ENCODE assay signal across 21 cellular contexts in the genomic region with DNA sequence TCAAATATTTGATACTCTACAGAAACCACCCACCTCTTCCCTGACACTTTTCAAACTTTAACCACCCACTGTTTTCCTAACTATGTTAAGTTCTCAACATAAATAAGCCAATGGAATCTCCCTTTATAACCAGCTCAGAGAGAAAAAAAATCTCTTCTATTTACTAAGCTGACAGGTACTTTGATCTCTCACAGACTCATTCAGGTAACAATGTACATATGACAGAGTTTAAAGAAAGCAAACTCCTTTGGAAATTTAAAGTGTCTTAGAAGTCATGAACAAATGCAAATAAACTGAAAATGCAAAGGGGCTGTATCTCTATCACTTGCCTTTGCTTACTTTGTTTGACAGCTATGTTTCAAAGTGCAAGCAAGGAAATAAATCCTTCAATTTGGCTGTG.
A peak's percentile ranks its signal among the peaks of the same experiment; 100 is the strongest.
DNase-seq lines count a peak whose midpoint lies in the region; ATAC-seq, FAIRE-seq and TF ChIP-seq lines count a peak whose summit lies in the region.
"Had no signal": no experiment of that assay in that cellular context is flagged by ENCODE, and none has a peak within 500 bp of the region (broad histone marks: within the 10 kb centered on the region; RNA-seq: fewer than 3 reads in every experiment).

No MANE protein-coding gene starts in this region.

- peaks cover 40% of the 10 kb centered on the region for H3K36me3 Mint-ChIP-seq in stimulated activated naive CD8-positive, alpha-beta T cell treated with anti-CD3 and anti-CD28 coated beads, Interleukin-15, Interleukin-2, amounts not matched to agents 100 ng/mL and 50 ng/mL, for 24 hours (ENCODE audit: low read depth)
- H3K36me3 Mint-ChIP-seq in activated T-helper 1 cell treated with anti-CD3 and anti-CD28 coated beads, Interleukin-12 subunit alpha, Interleukin-12 subunit beta, Interleukin-2, Interleukin-4 antibody, amounts not matched to agents 30 ng/mL and 10 ng/mL and 1 ng/mL, durations not matched to agents 14 hours and 24 hours and 36 hours (ENCODE audit: low read depth) = peaks cover 26% of the 10 kb centered on the region

- no peak for ATAC-seq in stimulated activated naive CD8-positive, alpha-beta T cell treated with anti-CD3 and anti-CD28 coated beads, Interleukin-15, Interleukin-2, amounts not matched to agents 100 U/mL and 50 U/mL, for 24 hours
- ATAC-seq in HepG2 (peak; percentile 96), HG02588 (IDR thresholded peaks at IDR 0.05; ENCODE audit: unreplicated experiment) (no peak)
- ATAC-seq: left cardiac atrium; stimulated activated naive B cell treated with anti-CD40 and anti-IgM and Interleukin-4, amounts not matched to agents 10 μg/mL and 1 μg/mL and 100 μg/mL, for 72 hours had no signal

- FAIRE-seq in HepG2 (lab: Jason Lieb, UNC) = peak; percentile 63

- no peaks in the 10 kb centered on the region for H4K20me1 ChIP-seq in HepG2 (ENCODE audit: insufficient read depth, low read length)

- H3K27me3 Mint-ChIP-seq in stimulated activated naive CD8-positive, alpha-beta T cell treated with anti-CD3 and anti-CD28 coated beads, Interleukin-15, Interleukin-2, amounts not matched to agents 100 ng/mL and 50 ng/mL, for 24 hours = no peaks in the 10 kb centered on the region
- H3K27me3 Mint-ChIP-seq in activated T-helper 1 cell treated with anti-CD3 and anti-CD28 coated beads, Interleukin-12 subunit alpha, Interleukin-12 subunit beta, Interleukin-2, Interleukin-4 antibody, amounts not matched to agents 30 ng/mL and 10 ng/mL and 1 ng/mL, durations not matched to agents 14 hours and 24 hours and 36 hours (ENCODE audit: insufficient read depth) = no peaks in the 10 kb centered on the region
- H3K27me3 Mint-ChIP-seq: stimulated activated naive B cell treated with anti-CD40 and anti-IgM and Interleukin-4, amounts not matched to agents 10 μg/mL and 1 μg/mL and 100 μg/mL, for 72 hours had no signal

- DNase-seq in stimulated activated naive CD8-positive, alpha-beta T cell treated with anti-CD3 and anti-CD28 coated beads, Interleukin-15, Interleukin-2, amounts not matched to agents 100 U/mL and 50 U/mL, for 24 hours = no peak
- no peak for DNase-seq in activated T-helper 1 cell treated with anti-CD3 and anti-CD28 coated beads, Interleukin-12 subunit alpha, Interleukin-12 subunit beta, Interleukin-2, Interleukin-4 antibody, amounts not matched to agents 30 ng/mL and 10 ng/mL and 1 ng/mL, durations not matched to agents 14 hours and 24 hours and 36 hours (ENCODE audit: low spot score)
- DNase-seq in HepG2 (ENCODE audit: low spot score) = peak; percentile 70
- DNase-seq in NCI-H2081 (lab: John Stamatoyannopoulos, UW) = no peak
- no peak for DNase-seq in OCI-M1 (lab: John Stamatoyannopoulos, UW)
- DNase-seq in UCSD-AML1 (lab: John Stamatoyannopoulos, UW; ENCODE audit: unreplicated experiment) = no peak
- DNase-seq: EL; KBM-7; left cardiac atrium; midbrain; NCI-H1048; NCI-H2107; NCI-H526; SIG-M5; stimulated activated naive B cell treated with anti-CD40 and anti-IgM and Interleukin-4, amounts not matched to agents 10 μg/mL and 1 μg/mL and 100 μg/mL, for 72 hours; T-helper 2 cell had no signal

- TF ChIP-seq EP300 in HepG2 (IDR thresholded peaks at IDR 0.05; ENCODE audit: low read depth in 2 of 2, low read length in 2 of 2) (peak in 1 of 2 experiments; percentile 90; a peak in 2 of 4 replicates), HepG2 (CRISPR knock-in tag; IDR thresholded peaks at IDR 0.05; ENCODE audit: borderline replicate concordance) (peak; percentile 16; the same call in 1 of the 2 replicates)

- H2AFZ ChIP-seq in HepG2 (ENCODE audit: low read length) = no peak overlapping the region

- POLR2A ChIA-PET in HepG2 (lab: Yijun Ruan, JAX) = no interaction called here

- H3K36me3 ChIP-seq in HepG2 (replicated peaks in 1 of 2; ENCODE audit: control insufficient read depth in 1 of 2, insufficient read depth in 2 of 2, low read length in 2 of 2) = no peaks in the 10 kb centered on the region
- H3K36me3 ChIP-seq: HAP-1, tibial nerve had no signal

- no peak overlapping the region for H3K27ac ChIP-seq in HepG2 (ENCODE audit: extremely low read length, insufficient read depth, low read length)
- H3K27ac ChIP-seq: coronary artery, tibial nerve had no signal

- TF ChIP-seq CTCF in HepG2 (CRISPR knock-in tag; IDR thresholded peaks at IDR 0.05) = no peak

- H3K27me3 ChIP-seq in HepG2 (ENCODE audit: control insufficient read depth in 1 of 2, insufficient read depth in 2 of 2, low read length in 2 of 2) = no peaks in the 10 kb centered on the region
- H3K27me3 ChIP-seq: tibial nerve had no signal

- 0 out of 2 replicates have a peak, but pooled peaks cover 3% of the 10 kb centered on the region for H3K9me3 ChIP-seq in HepG2 (ENCODE audit: low read length)
- H3K9me3 ChIP-seq: HAP-1, tibial nerve had no signal

- H3K9ac ChIP-seq in HepG2 (ENCODE audit: insufficient read depth, low read depth, low read length) = no peak overlapping the region

- intact Hi-C loops in activated T-helper 1 cell treated with anti-CD3 and anti-CD28 coated beads, Interleukin-12 subunit alpha, Interleukin-12 subunit beta, Interleukin-2, Interleukin-4 antibody, amounts not matched to agents 30 ng/mL and 10 ng/mL and 1 ng/mL, durations not matched to agents 14 hours and 24 hours and 36 hours (cut with micrococcal nuclease) = loop anchor here (5.0 kb wide), 1 partner anchor 38 kb away; no protein-coding TSS in a partner anchor
- intact Hi-C loops in HepG2 (cut with micrococcal nuclease; ENCODE audit: unreplicated experiment) = loop anchor here (1.0 to 10.0 kb wide), 3 partner anchors 60 to 262 kb away; no protein-coding TSS in a partner anchor

- H3K4me1 Mint-ChIP-seq in stimulated activated naive CD8-positive, alpha-beta T cell treated with anti-CD3 and anti-CD28 coated beads, Interleukin-15, Interleukin-2, amounts not matched to agents 100 ng/mL and 50 ng/mL, for 24 hours (ENCODE audit: low read depth) = peaks cover 75% of the 10 kb centered on the region
- H3K4me1 Mint-ChIP-seq in activated T-helper 1 cell treated with anti-CD3 and anti-CD28 coated beads, Interleukin-12 subunit alpha, Interleukin-12 subunit beta, Interleukin-2, Interleukin-4 antibody, amounts not matched to agents 30 ng/mL and 10 ng/mL and 1 ng/mL, durations not matched to agents 14 hours and 24 hours and 36 hours (ENCODE audit: low read depth) = peaks cover 28% of the 10 kb centered on the region

- peak overlapping the region; percentile 4 for H3K4me3 Mint-ChIP-seq in stimulated activated naive CD8-positive, alpha-beta T cell treated with anti-CD3 and anti-CD28 coated beads, Interleukin-15, Interleukin-2, amounts not matched to agents 100 ng/mL and 50 ng/mL, for 24 hours
- no peak overlapping the region for H3K4me3 Mint-ChIP-seq in activated T-helper 1 cell treated with anti-CD3 and anti-CD28 coated beads, Interleukin-12 subunit alpha, Interleukin-12 subunit beta, Interleukin-2, Interleukin-4 antibody, amounts not matched to agents 30 ng/mL and 10 ng/mL and 1 ng/mL, durations not matched to agents 14 hours and 24 hours and 36 hours
- H3K4me3 Mint-ChIP-seq: stimulated activated naive B cell treated with anti-CD40 and anti-IgM and Interleukin-4, amounts not matched to agents 10 μg/mL and 1 μg/mL and 100 μg/mL, for 72 hours had no signal

- no peak for TF ChIP-seq RAD21 in HepG2 (CRISPR knock-in tag; IDR thresholded peaks at IDR 0.05)

- in situ Hi-C loops in HepG2 (cut with HindIII; ENCODE audit: extremely low pct_ligation_motif_present, low pct_unique_long_range_greater_than_20kb) = loop anchor here (10.0 kb wide), 2 partner anchors 260 to 1190 kb away; no protein-coding TSS in a partner anchor

- no peak for TF ChIP-seq POLR2A in HepG2 (IDR thresholded peaks at IDR 0.05; ENCODE audit: insufficient read depth in 1 of 2, low read depth in 2 of 2, low read length in 2 of 2)

- H3K4me2 ChIP-seq in HepG2 (ENCODE audit: low read depth, low read length) = peak overlapping the region; percentile 16

- H3K27ac Mint-ChIP-seq in stimulated activated naive CD8-positive, alpha-beta T cell treated with anti-CD3 and anti-CD28 coated beads, Interleukin-15, Interleukin-2, amounts not matched to agents 100 ng/mL and 50 ng/mL, for 24 hours = peak overlapping the region; percentile 61
- peak overlapping the region; percentile 16 for H3K27ac Mint-ChIP-seq in activated T-helper 1 cell treated with anti-CD3 and anti-CD28 coated beads, Interleukin-12 subunit alpha, Interleukin-12 subunit beta, Interleukin-2, Interleukin-4 antibody, amounts not matched to agents 30 ng/mL and 10 ng/mL and 1 ng/mL, durations not matched to agents 14 hours and 24 hours and 36 hours
- H3K27ac Mint-ChIP-seq: stimulated activated naive B cell treated with anti-CD40 and anti-IgM and Interleukin-4, amounts not matched to agents 10 μg/mL and 1 μg/mL and 100 μg/mL, for 72 hours had no signal

- peaks cover 35% of the 10 kb centered on the region for H3K4me1 ChIP-seq in HepG2 (ENCODE audit: insufficient read depth, low read length)
- H3K4me1 ChIP-seq: HAP-1 had no signal

- no TSS peak for BruUV-seq in HepG2 (replicated peaks; lab: Mats Ljungman, UMichigan)

- H3K4me3 ChIP-seq in HepG2 (replicated peaks in 1 of 3; ENCODE audit: insufficient read depth in 1 of 3, low read depth in 2 of 3, low read length in 3 of 3) = no peak overlapping the region
- H3K4me3 ChIP-seq: coronary artery, HAP-1, tibial nerve had no signal

- CTCF ChIA-PET in HepG2 (lab: Yijun Ruan, JAX; ENCODE audit: low intra/inter-chr PET ratio, low total read pairs) = no interaction called here

- peaks cover 18% of the 10 kb centered on the region for H3K9me3 Mint-ChIP-seq in stimulated activated naive CD8-positive, alpha-beta T cell treated with anti-CD3 and anti-CD28 coated beads, Interleukin-15, Interleukin-2, amounts not matched to agents 100 ng/mL and 50 ng/mL, for 24 hours
- peaks cover 26% of the 10 kb centered on the region for H3K9me3 Mint-ChIP-seq in activated T-helper 1 cell treated with anti-CD3 and anti-CD28 coated beads, Interleukin-12 subunit alpha, Interleukin-12 subunit beta, Interleukin-2, Interleukin-4 antibody, amounts not matched to agents 30 ng/mL and 10 ng/mL and 1 ng/mL, durations not matched to agents 14 hours and 24 hours and 36 hours

- no peaks in the 10 kb centered on the region for H3K79me2 ChIP-seq in HepG2 (ENCODE audit: insufficient read depth, low read length)

TF ChIP-seq in HepG2, 621 proteins besides CTCF, POLR2A, EP300 and RAD21 (continues in another document):
- peak; percentile 79 for TF ChIP-seq PHF21A (CRISPR knock-in tag; IDR thresholded peaks at IDR 0.05)
- TF ChIP-seq SALL1 (CRISPR knock-in tag; IDR thresholded peaks at IDR 0.05) = no peak
- TF ChIP-seq, protein P1, sequence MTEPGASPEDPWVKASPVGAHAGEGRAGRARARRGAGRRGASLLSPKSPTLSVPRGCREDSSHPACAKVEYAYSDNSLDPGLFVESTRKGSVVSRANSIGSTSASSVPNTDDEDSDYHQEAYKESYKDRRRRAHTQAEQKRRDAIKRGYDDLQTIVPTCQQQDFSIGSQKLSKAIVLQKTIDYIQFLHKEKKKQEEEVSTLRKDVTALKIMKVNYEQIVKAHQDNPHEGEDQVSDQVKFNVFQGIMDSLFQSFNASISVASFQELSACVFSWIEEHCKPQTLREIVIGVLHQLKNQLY (CRISPR knock-in tag; IDR thresholded peaks at IDR 0.05) = 0 out of 2 replicates have a peak, but pooled peaks have one; percentile 23
